Comparison of ENCODE assay signal across 16 cellular contexts in genomic region chr1:58927026-58927721, GRCh38.
DNase-seq lines count a peak whose midpoint lies in the region; ATAC-seq, FAIRE-seq and TF ChIP-seq lines count a peak whose summit lies in the region.
"Had no signal": no experiment of that assay in that cellular context is flagged by ENCODE, and none has a peak within 500 bp of the region (broad histone marks: within the 10 kb centered on the region; RNA-seq: fewer than 3 reads in every experiment).

No MANE protein-coding gene starts in this region.

- H3K27ac ChIP-seq in A549 (peak overlapping the region; percentile 91 to 98), keratinocyte (ENCODE audit: control insufficient read depth, insufficient read depth, low read length) (peak overlapping the region; percentile 76), caudate nucleus (ENCODE audit: low read depth, low read length) (no peak overlapping the region)
- H3K27ac ChIP-seq: uterus had no signal

- no peak for TF ChIP-seq POLR2A in A549 (IDR thresholded peaks at IDR 0.05; ENCODE audit: low read length)

- TF ChIP-seq CTCF in A549 (IDR thresholded peaks at IDR 0.05), result no peak
- no peak for TF ChIP-seq CTCF in keratinocyte (optimal IDR thresholded peaks at IDR 0.05 in 1 of 3, IDR thresholded peaks at IDR 0.05 in 1 of 3, conservative IDR thresholded peaks at IDR 0.05 in 1 of 3; ENCODE audit: extremely low read depth in 1 of 3, insufficient read depth in 2 of 3, low read length in 3 of 3)

- dilution Hi-C loops in keratinocyte (cut with MboI; ENCODE audit: extremely low pct_ligation_motif_present, low sequenced_read_pairs), result no loop called here

- no peaks in the 10 kb centered on the region for H3K79me2 ChIP-seq in keratinocyte (ENCODE audit: control insufficient read depth, insufficient read depth, low read length)

- H3K4me1 ChIP-seq in A549, result peaks cover 55% of the 10 kb centered on the region
- peaks cover 60% of the 10 kb centered on the region for H3K4me1 ChIP-seq in keratinocyte (ENCODE audit: control insufficient read depth, extremely low read depth, insufficient read depth, low read length)
- H3K4me1 ChIP-seq: uterus had no signal

- FAIRE-seq in A549 (lab: Jason Lieb, UNC) (no peak), keratinocyte (lab: Jason Lieb, UNC) (peak; percentile 67)
- FAIRE-seq: endometrium had no signal

- no peak for ATAC-seq in A549
- no peak for ATAC-seq in HG02938 (IDR thresholded peaks at IDR 0.05; ENCODE audit: unreplicated experiment)
- ATAC-seq: activated CD8-positive, alpha-beta T cell treated with anti-CD3 and anti-CD28 coated beads for 36 hours; GM23338; left cardiac atrium had no signal

- H3K9ac ChIP-seq in keratinocyte (ENCODE audit: control insufficient read depth, extremely low read depth, insufficient read depth, low read length), result peak overlapping the region; percentile 51

- peak overlapping the region; percentile 87 for H3K4me2 ChIP-seq in A549
- peak overlapping the region; percentile 54 for H3K4me2 ChIP-seq in keratinocyte (ENCODE audit: control insufficient read depth, extremely low read depth, insufficient read depth, low read depth, low read length)
- H3K4me2 ChIP-seq: GM23338 had no signal

- H3K9me3 ChIP-seq in A549 (no peaks in the 10 kb centered on the region), keratinocyte (ENCODE audit: control insufficient read depth, low read depth, low read length) (no peaks in the 10 kb centered on the region)
- H3K9me3 ChIP-seq: uterus had no signal

- no peak for TF ChIP-seq EP300 in A549 (IDR thresholded peaks at IDR 0.05)

- H4K20me1 ChIP-seq in keratinocyte (ENCODE audit: control insufficient read depth, extremely low read depth, insufficient read depth, low read length), result no peaks in the 10 kb centered on the region

- H3K27me3 ChIP-seq in keratinocyte (ENCODE audit: control insufficient read depth, extremely low read depth, insufficient read depth, low read length), result no peaks in the 10 kb centered on the region
- H3K27me3 ChIP-seq: uterus had no signal

- CTCF ChIA-PET in A549 (lab: Yijun Ruan, JAX), result no interaction called here

- TF ChIP-seq RAD21 in A549 (conservative IDR thresholded peaks at IDR 0.05 in 1 of 2, IDR thresholded peaks at IDR 0.05 in 1 of 2), result no peak

- H2AFZ ChIP-seq in keratinocyte (ENCODE audit: control insufficient read depth, low read length), result no peak overlapping the region
- H2AFZ ChIP-seq: GM23338 had no signal

- H3K4me3 ChIP-seq in A549, result no peak overlapping the region
- no peak overlapping the region for H3K4me3 ChIP-seq in keratinocyte (ENCODE audit: control insufficient read depth in 2 of 3, extremely low read depth in 1 of 3, insufficient read depth in 2 of 3, low read depth in 1 of 3, low read length in 3 of 3)
- H3K4me3 ChIP-seq: GM23338, uterus had no signal

- 89% methylated on average over 4 of the region's 4 CpGs for WGBS in A549 (ENCODE audit: missing lambda C conversion rate)

- DNase-seq in A549 (ENCODE audit: low read depth in 1 of 2, low spot score in 1 of 2) (no peak), HT-29 (ENCODE audit: low spot score) (peak; percentile 39), RPMI7951 (ENCODE audit: low read depth) (peak; percentile 55), keratinocyte (ENCODE audit: low read depth, low spot score) (no peak), caudate nucleus (lab: John Stamatoyannopoulos, UW) (no peak), NAMALWA (ENCODE audit: low spot score) (no peak), DMS 273 (lab: John Stamatoyannopoulos, UW; ENCODE audit: unreplicated experiment) (no peak)
- DNase-seq: activated CD8-positive, alpha-beta T cell treated with anti-CD3 and anti-CD28 coated beads for 36 hours; activated effector memory CD4-positive, alpha-beta T cell treated with Interleukin-2 at 50 U/mL for 16 hours; left cardiac atrium; Right ventricle myocardium superior; stimulated activated CD4-positive, alpha-beta T cell treated with anti-CD3 and anti-CD28 coated beads, Interleukin-1b, Interleukin-23, amount 100 ng/mL, for 48 hours; uterus had no signal

- no peaks in the 10 kb centered on the region for H3K36me3 ChIP-seq in keratinocyte (ENCODE audit: control insufficient read depth in 2 of 2, extremely low read depth in 1 of 2, insufficient read depth in 2 of 2, low read length in 2 of 2)
- H3K36me3 ChIP-seq: uterus had no signal

- POLR2A ChIA-PET in A549 (lab: Yijun Ruan, JAX), result interaction anchor here (1.5 to 1.7 kb wide), 2 partner anchors 44 to 143 kb away, joined by 3 to 5 read pairs; partner anchors contain the start of gene JUN

- no peaks in the 10 kb centered on the region for H3K9me1 ChIP-seq in keratinocyte (ENCODE audit: control insufficient read depth, extremely low read depth, insufficient read depth, low read length)

TF ChIP-seq in A549, 52 proteins besides CTCF, POLR2A, EP300 and RAD21:
- TF ChIP-seq HES2 (IDR thresholded peaks at IDR 0.05), result no peak
- TF ChIP-seq NFE2L2 (conservative IDR thresholded peaks at IDR 0.05; ENCODE audit: low read length), result no peak
- TF ChIP-seq RFX5 (IDR thresholded peaks at IDR 0.05), result no peak
- TF ChIP-seq MAFK (IDR thresholded peaks at IDR 0.05; ENCODE audit: partially characterized antibody), result no peak
- TF ChIP-seq, protein P1, sequence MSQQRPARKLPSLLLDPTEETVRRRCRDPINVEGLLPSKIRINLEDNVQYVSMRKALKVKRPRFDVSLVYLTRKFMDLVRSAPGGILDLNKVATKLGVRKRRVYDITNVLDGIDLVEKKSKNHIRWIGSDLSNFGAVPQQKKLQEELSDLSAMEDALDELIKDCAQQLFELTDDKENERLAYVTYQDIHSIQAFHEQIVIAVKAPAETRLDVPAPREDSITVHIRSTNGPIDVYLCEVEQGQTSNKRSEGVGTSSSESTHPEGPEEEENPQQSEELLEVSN (IDR thresholded peaks at IDR 0.05; ENCODE audit: borderline replicate concordance, low read depth), result no peak
- TF ChIP-seq, protein P2, sequence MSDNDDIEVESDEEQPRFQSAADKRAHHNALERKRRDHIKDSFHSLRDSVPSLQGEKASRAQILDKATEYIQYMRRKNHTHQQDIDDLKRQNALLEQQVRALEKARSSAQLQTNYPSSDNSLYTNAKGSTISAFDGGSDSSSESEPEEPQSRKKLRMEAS (IDR thresholded peaks at IDR 0.05), result no peak
- no peak for TF ChIP-seq REST (IDR thresholded peaks at IDR 0.05)
- TF ChIP-seq PBX3 (IDR thresholded peaks at IDR 0.05), result no peak
- TF ChIP-seq NPAS2 (CRISPR knock-in tag; IDR thresholded peaks at IDR 0.05; ENCODE audit: borderline replicate concordance), result no peak
- no peak for TF ChIP-seq NR3C1 (IDR thresholded peaks at IDR 0.05)

Comparison
In these comparisons a context has a peak if more than half of its experiments do, and no peak if none do; other contexts are left out.
1. DNase-seq: peak in HT-29 (single experiment) and RPMI7951 (single experiment); none in A549 (0 of 2), keratinocyte (single experiment), caudate nucleus (0 of 61), NAMALWA (single experiment) and DMS 273 (single experiment).